ENCODE assay signal across 8 cellular contexts in the genomic region with DNA sequence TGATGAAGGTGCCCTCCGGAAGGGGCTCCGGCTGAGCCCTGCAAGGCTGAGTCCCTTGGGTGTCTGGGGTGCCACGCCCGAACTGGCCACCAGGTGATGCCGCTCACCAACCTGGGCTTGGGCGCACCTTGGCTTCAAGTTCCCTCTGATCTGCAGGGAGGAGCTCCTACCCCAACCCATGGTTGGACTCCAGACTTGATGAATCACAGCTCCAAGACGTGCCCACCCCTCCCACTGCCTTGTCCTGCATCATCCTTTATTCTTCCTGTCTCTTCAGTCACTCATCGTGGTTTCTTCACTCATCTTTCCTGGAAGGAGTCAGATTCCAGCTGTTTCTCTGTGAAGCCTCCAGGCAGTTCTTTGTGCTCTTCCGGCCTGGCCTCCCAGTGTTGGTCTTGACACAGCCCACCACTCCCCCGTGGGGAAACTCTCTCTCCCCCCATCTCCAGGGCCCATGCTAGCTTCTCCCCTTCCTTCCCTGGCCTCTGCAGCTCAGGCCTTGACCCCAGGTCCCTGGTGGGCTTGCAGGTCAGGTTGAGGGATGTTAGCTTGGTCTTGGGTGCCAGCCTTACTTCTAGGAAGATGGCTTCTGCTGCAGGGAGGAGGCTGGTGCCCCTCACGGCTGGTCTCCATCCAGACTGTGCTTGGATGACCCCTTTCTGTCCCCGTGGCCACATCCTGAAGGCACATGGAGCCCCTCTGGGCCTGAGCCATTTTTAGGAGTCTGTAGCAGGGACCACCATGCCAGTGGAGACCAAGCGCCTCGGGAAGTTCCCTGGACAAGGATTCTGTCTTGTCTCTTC. TPM values are rescaled to one million over a fixed set of nuclear protein-coding genes. Genes with fewer than 3 reads are reported as not detected.
DNase-seq lines count a peak whose midpoint lies in the region; ATAC-seq and TF ChIP-seq lines count a peak whose summit lies in the region.

No MANE protein-coding gene starts in this region.

- TF ChIP-seq CTCF in C4-2B (conservative IDR thresholded peaks at IDR 0.05) (peak; percentile 99), left ventricle myocardium inferior (IDR thresholded peaks at IDR 0.05; ENCODE audit: borderline replicate concordance) (peak; percentile 72)

- no peak overlapping the region for H3K4me3 ChIP-seq in left ventricle myocardium inferior

- peaks cover 19% of the 10 kb centered on the region for H3K4me1 ChIP-seq in left ventricle myocardium inferior

- intact Hi-C loops in left ventricle myocardium inferior (cut with micrococcal nuclease): no loop called here

- DNase-seq in HK-2 (ENCODE audit: unreplicated experiment) (peak; percentile 90), RPMI8226 (peak; percentile 81), left ventricle myocardium inferior (peak; percentile 34)
- DNase-seq in activated naive CD4-positive, alpha-beta T cell (lab: John Stamatoyannopoulos, UW): peak in 3 of 4 experiments; percentile 39 to 70 (median 58)
- DNase-seq in stimulated activated CD4-positive, alpha-beta T cell treated with anti-CD3 and anti-CD28 coated beads, Interleukin-12 subunit alpha, Interleukin-12 subunit beta, amount 100 ng/mL, for 24 hours (ENCODE audit: low read depth in 2 of 2): peak; percentile 28 to 58

- H3K27ac ChIP-seq in C4-2B (no peak overlapping the region), left ventricle myocardium inferior (replicated peaks) (no peak overlapping the region)

- no peaks in the 10 kb centered on the region for H3K36me3 ChIP-seq in left ventricle myocardium inferior

- ATAC-seq in HG02981 (IDR thresholded peaks at IDR 0.05; ENCODE audit: unreplicated experiment) (no peak), HG03135 (IDR thresholded peaks at IDR 0.05; ENCODE audit: unreplicated experiment) (no peak)

- H3K9me3 ChIP-seq in left ventricle myocardium inferior (replicated peaks): peaks cover 18% of the 10 kb centered on the region

- H3K27me3 ChIP-seq in left ventricle myocardium inferior (ENCODE audit: low read depth): peaks cover 41% of the 10 kb centered on the region

RNA-seq across cellular contexts. Expression of gene ZBP1, which starts 2.6 kb away (rescaled TPM):
- total RNA-seq in left ventricle myocardium inferior: not detected

Comparison
In these comparisons a context has a peak if more than half of its experiments do, and no peak if none do; other contexts are left out.
1. DNase-seq: peak in every context shown above with its lines; median percentile 90 in HK-2; 81 in RPMI8226; 58 in activated naive CD4-positive, alpha-beta T cell; 43 in stimulated activated CD4-positive, alpha-beta T cell treated with anti-CD3 and anti-CD28 coated beads, Interleukin-12 subunit alpha, Interleukin-12 subunit beta, amount 100 ng/mL, for 24 hours; 34 in left ventricle myocardium inferior.